In the genomic region with DNA sequence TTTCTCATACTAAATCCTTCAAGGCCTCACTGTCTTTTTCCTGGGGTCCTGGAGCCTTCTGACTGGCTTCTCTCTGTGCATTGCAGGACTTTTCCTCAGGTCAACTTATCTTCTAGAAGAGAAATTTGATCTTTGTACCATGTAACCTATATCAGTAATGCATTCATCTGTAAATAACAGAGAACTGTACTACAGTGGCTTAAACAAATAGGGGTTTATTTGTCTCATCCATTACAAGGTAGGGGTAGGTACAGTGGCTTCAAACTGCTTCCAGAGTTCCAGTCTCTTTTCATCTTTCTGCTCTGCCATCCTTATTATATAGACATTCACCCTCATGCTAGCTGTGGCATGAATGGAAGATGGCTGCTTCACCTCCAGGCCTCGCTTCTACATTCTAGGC, we compare ENCODE assay signal across 1 cellular context.
A peak's percentile ranks its signal among the peaks of the same experiment; 100 is the strongest.
TF ChIP-seq lines count a peak whose summit lies in the region.

No MANE protein-coding gene starts in this region.

TF ChIP-seq in HepG2, 621 proteins besides CTCF, POLR2A, EP300 and RAD21 (continued from another document and continues in another):
- TF ChIP-seq, protein P1, sequence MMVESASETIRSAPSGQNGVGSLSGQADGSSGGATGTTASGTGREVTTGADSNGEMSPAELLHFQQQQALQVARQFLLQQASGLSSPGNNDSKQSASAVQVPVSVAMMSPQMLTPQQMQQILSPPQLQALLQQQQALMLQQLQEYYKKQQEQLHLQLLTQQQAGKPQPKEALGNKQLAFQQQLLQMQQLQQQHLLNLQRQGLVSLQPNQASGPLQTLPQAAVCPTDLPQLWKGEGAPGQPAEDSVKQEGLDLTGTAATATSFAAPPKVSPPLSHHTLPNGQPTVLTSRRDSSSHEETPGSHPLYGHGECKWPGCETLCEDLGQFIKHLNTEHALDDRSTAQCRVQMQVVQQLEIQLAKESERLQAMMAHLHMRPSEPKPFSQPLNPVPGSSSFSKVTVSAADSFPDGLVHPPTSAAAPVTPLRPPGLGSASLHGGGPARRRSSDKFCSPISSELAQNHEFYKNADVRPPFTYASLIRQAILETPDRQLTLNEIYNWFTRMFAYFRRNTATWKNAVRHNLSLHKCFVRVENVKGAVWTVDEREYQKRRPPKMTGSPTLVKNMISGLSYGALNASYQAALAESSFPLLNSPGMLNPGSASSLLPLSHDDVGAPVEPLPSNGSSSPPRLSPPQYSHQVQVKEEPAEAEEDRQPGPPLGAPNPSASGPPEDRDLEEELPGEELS (CRISPR knock-in tag; IDR thresholded peaks at IDR 0.05): peak; percentile 51; the same call in 1 of the 2 replicates
- TF ChIP-seq, protein P2, sequence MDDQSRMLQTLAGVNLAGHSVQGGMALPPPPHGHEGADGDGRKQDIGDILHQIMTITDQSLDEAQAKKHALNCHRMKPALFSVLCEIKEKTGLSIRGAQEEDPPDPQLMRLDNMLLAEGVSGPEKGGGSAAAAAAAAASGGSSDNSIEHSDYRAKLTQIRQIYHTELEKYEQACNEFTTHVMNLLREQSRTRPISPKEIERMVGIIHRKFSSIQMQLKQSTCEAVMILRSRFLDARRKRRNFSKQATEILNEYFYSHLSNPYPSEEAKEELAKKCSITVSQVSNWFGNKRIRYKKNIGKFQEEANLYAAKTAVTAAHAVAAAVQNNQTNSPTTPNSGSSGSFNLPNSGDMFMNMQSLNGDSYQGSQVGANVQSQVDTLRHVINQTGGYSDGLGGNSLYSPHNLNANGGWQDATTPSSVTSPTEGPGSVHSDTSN (CRISPR knock-in tag; IDR thresholded peaks at IDR 0.05; ENCODE audit: borderline replicate concordance): no peak
- TF ChIP-seq RBM39 (IDR thresholded peaks at IDR 0.05; ENCODE audit: low read depth, low read length, poor library complexity, severe bottlenecking) (no peak), HOXA5 (CRISPR knock-in tag; IDR thresholded peaks at IDR 0.05) (no peak), GTF3A (CRISPR knock-in tag; conservative IDR thresholded peaks at IDR 0.05) (no peak), NR3C1 (CRISPR knock-in tag; IDR thresholded peaks at IDR 0.05) (no peak), ELF1 (CRISPR knock-in tag; IDR thresholded peaks at IDR 0.05) (no peak), ZFP36L1 (CRISPR knock-in tag; IDR thresholded peaks at IDR 0.05) (no peak), ZNF34 (CRISPR knock-in tag; IDR thresholded peaks at IDR 0.05; ENCODE audit: borderline replicate concordance) (no peak), ZNF615 (CRISPR knock-in tag; IDR thresholded peaks at IDR 0.05; ENCODE audit: borderline replicate concordance) (no peak), GABPA (IDR thresholded peaks at IDR 0.05; ENCODE audit: low read depth, low read length) (no peak), GABPA (CRISPR knock-in tag; IDR thresholded peaks at IDR 0.05; ENCODE audit: low read depth) (no peak), SRF (IDR thresholded peaks at IDR 0.05; ENCODE audit: low read depth, low read length) (no peak), ZMAT3 (CRISPR knock-in tag; conservative IDR thresholded peaks at IDR 0.05) (no peak), ZNF234 (CRISPR knock-in tag; conservative IDR thresholded peaks at IDR 0.05) (no peak), RAD51 (IDR thresholded peaks at IDR 0.05; ENCODE audit: borderline replicate concordance) (no peak), ZNF737 (CRISPR knock-in tag; IDR thresholded peaks at IDR 0.05; ENCODE audit: borderline replicate concordance) (no peak), ZMYM2 (CRISPR knock-in tag; IDR thresholded peaks at IDR 0.05) (no peak), ZNF75D (CRISPR knock-in tag; IDR thresholded peaks at IDR 0.05; ENCODE audit: borderline replicate concordance) (no peak), ZNF878 (CRISPR knock-in tag; IDR thresholded peaks at IDR 0.05) (no peak), HMG20B (CRISPR knock-in tag; conservative IDR thresholded peaks at IDR 0.05) (no peak), KAT2B (IDR thresholded peaks at IDR 0.05; ENCODE audit: borderline replicate concordance, low read depth, low read length) (no peak), HNF4A (CRISPR knock-in tag; IDR thresholded peaks at IDR 0.05) (peak; percentile 84), ZBTB21 (CRISPR knock-in tag; IDR thresholded peaks at IDR 0.05) (no peak), ZNF292 (CRISPR knock-in tag; IDR thresholded peaks at IDR 0.05; ENCODE audit: borderline replicate concordance, low read depth) (no peak), RFXANK (CRISPR knock-in tag; IDR thresholded peaks at IDR 0.05) (no peak), ZSCAN30 (CRISPR knock-in tag; IDR thresholded peaks at IDR 0.05) (no peak), ZNF335 (CRISPR knock-in tag; IDR thresholded peaks at IDR 0.05) (no peak), SIX1 (CRISPR knock-in tag; IDR thresholded peaks at IDR 0.05; ENCODE audit: borderline replicate concordance) (peak; percentile 87; the same call in 1 of the 2 replicates), RARA (CRISPR knock-in tag; IDR thresholded peaks at IDR 0.05) (0 out of 2 replicates have a peak, but pooled peaks have one; percentile 20), SRSF9 (IDR thresholded peaks at IDR 0.05; ENCODE audit: borderline replicate concordance, insufficient read depth, low read depth, low read length, poor library complexity, severe bottlenecking) (no peak), ZNF441 (CRISPR knock-in tag; IDR thresholded peaks at IDR 0.05; ENCODE audit: borderline replicate concordance) (no peak), ZFP37 (CRISPR knock-in tag; IDR thresholded peaks at IDR 0.05; ENCODE audit: borderline replicate concordance) (no peak), DNMT3B (CRISPR knock-in tag; conservative IDR thresholded peaks at IDR 0.05) (no peak), MED8 (CRISPR knock-in tag; IDR thresholded peaks at IDR 0.05; ENCODE audit: insufficient replicate concordance) (no peak), CREM (IDR thresholded peaks at IDR 0.05) (peak; percentile 56; the same call in 1 of the 2 replicates), CREM (CRISPR knock-in tag; IDR thresholded peaks at IDR 0.05) (no peak), ZNF10 (CRISPR knock-in tag; IDR thresholded peaks at IDR 0.05; ENCODE audit: borderline replicate concordance, low read depth) (no peak), STAG1 (CRISPR knock-in tag; IDR thresholded peaks at IDR 0.05) (no peak), SCMH1 (CRISPR knock-in tag; IDR thresholded peaks at IDR 0.05; ENCODE audit: borderline replicate concordance) (no peak), BRCA1 (CRISPR knock-in tag; IDR thresholded peaks at IDR 0.05) (no peak), CBX5 (CRISPR knock-in tag; IDR thresholded peaks at IDR 0.05; ENCODE audit: borderline replicate concordance) (no peak), POLR2AphosphoS5 (IDR thresholded peaks at IDR 0.05; ENCODE audit: low read depth, low read length) (no peak), ZNF460 (CRISPR knock-in tag; IDR thresholded peaks at IDR 0.05; ENCODE audit: borderline replicate concordance) (no peak)
- TF ChIP-seq, protein P3, sequence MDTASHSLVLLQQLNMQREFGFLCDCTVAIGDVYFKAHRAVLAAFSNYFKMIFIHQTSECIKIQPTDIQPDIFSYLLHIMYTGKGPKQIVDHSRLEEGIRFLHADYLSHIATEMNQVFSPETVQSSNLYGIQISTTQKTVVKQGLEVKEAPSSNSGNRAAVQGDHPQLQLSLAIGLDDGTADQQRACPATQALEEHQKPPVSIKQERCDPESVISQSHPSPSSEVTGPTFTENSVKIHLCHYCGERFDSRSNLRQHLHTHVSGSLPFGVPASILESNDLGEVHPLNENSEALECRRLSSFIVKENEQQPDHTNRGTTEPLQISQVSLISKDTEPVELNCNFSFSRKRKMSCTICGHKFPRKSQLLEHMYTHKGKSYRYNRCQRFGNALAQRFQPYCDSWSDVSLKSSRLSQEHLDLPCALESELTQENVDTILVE (CRISPR knock-in tag; IDR thresholded peaks at IDR 0.05): no peak
- TF ChIP-seq, protein P4, sequence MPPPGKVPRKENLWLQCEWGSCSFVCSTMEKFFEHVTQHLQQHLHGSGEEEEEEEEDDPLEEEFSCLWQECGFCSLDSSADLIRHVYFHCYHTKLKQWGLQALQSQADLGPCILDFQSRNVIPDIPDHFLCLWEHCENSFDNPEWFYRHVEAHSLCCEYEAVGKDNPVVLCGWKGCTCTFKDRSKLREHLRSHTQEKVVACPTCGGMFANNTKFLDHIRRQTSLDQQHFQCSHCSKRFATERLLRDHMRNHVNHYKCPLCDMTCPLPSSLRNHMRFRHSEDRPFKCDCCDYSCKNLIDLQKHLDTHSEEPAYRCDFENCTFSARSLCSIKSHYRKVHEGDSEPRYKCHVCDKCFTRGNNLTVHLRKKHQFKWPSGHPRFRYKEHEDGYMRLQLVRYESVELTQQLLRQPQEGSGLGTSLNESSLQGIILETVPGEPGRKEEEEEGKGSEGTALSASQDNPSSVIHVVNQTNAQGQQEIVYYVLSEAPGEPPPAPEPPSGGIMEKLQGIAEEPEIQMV (CRISPR knock-in tag; IDR thresholded peaks at IDR 0.05; ENCODE audit: low read depth): no peak
- TF ChIP-seq, protein P5, sequence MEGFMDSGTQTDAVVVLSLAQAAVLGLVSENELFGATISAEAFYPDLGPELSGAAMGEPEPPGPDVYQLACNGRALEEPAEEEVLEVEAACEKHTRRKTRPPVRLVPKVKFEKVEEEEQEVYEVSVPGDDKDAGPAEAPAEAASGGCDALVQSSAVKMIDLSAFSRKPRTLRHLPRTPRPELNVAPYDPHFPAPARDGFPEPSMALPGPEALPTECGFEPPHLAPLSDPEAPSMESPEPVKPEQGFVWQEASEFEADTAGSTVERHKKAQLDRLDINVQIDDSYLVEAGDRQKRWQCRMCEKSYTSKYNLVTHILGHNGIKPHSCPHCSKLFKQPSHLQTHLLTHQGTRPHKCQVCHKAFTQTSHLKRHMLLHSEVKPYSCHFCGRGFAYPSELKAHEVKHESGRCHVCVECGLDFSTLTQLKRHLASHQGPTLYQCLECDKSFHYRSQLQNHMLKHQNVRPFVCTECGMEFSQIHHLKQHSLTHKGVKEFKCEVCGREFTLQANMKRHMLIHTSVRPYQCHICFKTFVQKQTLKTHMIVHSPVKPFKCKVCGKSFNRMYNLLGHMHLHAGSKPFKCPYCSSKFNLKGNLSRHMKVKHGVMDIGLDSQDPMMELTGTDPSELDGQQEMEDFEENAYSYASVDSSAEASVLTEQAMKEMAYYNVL (CRISPR knock-in tag; IDR thresholded peaks at IDR 0.05; ENCODE audit: borderline replicate concordance): no peak
- TF ChIP-seq, protein P6, sequence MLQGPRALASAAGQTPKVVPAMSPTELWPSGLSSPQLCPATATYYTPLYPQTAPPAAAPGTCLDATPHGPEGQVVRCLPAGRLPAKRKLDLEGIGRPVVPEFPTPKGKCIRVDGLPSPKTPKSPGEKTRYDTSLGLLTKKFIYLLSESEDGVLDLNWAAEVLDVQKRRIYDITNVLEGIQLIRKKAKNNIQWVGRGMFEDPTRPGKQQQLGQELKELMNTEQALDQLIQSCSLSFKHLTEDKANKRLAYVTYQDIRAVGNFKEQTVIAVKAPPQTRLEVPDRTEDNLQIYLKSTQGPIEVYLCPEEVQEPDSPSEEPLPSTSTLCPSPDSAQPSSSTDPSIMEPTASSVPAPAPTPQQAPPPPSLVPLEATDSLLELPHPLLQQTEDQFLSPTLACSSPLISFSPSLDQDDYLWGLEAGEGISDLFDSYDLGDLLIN (CRISPR knock-in tag; IDR thresholded peaks at IDR 0.05; ENCODE audit: borderline replicate concordance): no peak
- TF ChIP-seq, protein P7, sequence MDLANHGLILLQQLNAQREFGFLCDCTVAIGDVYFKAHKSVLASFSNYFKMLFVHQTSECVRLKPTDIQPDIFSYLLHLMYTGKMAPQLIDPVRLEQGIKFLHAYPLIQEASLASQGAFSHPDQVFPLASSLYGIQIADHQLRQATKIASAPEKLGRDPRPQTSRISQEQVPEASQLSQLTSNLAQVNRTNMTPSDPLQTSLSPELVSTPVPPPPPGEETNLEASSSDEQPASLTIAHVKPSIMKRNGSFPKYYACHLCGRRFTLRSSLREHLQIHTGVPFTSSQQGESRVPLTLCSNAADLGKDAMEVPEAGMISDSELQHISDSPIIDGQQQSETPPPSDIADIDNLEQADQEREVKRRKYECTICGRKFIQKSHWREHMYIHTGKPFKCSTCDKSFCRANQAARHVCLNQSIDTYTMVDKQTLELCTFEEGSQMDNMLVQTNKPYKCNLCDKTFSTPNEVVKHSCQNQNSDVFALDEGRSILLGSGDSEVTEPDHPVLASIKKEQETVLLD (CRISPR knock-in tag; IDR thresholded peaks at IDR 0.05; ENCODE audit: low read depth): no peak
- TF ChIP-seq, protein P8, sequence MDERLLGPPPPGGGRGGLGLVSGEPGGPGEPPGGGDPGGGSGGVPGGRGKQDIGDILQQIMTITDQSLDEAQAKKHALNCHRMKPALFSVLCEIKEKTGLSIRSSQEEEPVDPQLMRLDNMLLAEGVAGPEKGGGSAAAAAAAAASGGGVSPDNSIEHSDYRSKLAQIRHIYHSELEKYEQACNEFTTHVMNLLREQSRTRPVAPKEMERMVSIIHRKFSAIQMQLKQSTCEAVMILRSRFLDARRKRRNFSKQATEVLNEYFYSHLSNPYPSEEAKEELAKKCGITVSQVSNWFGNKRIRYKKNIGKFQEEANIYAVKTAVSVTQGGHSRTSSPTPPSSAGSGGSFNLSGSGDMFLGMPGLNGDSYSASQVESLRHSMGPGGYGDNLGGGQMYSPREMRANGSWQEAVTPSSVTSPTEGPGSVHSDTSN (CRISPR knock-in tag; IDR thresholded peaks at IDR 0.05): no peak
- TF ChIP-seq, protein P9, sequence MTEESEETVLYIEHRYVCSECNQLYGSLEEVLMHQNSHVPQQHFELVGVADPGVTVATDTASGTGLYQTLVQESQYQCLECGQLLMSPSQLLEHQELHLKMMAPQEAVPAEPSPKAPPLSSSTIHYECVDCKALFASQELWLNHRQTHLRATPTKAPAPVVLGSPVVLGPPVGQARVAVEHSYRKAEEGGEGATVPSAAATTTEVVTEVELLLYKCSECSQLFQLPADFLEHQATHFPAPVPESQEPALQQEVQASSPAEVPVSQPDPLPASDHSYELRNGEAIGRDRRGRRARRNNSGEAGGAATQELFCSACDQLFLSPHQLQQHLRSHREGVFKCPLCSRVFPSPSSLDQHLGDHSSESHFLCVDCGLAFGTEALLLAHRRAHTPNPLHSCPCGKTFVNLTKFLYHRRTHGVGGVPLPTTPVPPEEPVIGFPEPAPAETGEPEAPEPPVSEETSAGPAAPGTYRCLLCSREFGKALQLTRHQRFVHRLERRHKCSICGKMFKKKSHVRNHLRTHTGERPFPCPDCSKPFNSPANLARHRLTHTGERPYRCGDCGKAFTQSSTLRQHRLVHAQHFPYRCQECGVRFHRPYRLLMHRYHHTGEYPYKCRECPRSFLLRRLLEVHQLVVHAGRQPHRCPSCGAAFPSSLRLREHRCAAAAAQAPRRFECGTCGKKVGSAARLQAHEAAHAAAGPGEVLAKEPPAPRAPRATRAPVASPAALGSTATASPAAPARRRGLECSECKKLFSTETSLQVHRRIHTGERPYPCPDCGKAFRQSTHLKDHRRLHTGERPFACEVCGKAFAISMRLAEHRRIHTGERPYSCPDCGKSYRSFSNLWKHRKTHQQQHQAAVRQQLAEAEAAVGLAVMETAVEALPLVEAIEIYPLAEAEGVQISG (CRISPR knock-in tag; IDR thresholded peaks at IDR 0.05): no peak
- TF ChIP-seq, protein P10, sequence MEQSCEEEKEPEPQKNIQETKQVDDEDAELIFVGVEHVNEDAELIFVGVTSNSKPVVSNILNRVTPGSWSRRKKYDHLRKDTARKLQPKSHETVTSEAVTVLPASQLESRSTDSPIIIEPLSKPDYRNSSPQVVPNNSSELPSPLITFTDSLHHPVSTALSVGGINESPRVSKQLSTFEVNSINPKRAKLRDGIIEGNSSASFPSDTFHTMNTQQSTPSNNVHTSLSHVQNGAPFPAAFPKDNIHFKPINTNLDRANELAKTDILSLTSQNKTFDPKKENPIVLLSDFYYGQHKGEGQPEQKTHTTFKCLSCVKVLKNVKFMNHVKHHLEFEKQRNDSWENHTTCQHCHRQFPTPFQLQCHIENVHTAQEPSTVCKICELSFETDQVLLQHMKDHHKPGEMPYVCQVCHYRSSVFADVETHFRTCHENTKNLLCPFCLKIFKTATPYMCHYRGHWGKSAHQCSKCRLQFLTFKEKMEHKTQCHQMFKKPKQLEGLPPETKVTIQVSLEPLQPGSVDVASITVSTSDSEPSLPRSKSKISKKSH (CRISPR knock-in tag; IDR thresholded peaks at IDR 0.05; ENCODE audit: borderline replicate concordance): no peak
